In genomic region chr12:49864817-49865090, GRCh38 we compare ENCODE assay signal across 20 cellular contexts.
"Had no signal": no experiment of that assay in that cellular context is flagged by ENCODE, and none has a peak within 500 bp of the region (broad histone marks: within the 10 kb centered on the region; RNA-seq: fewer than 3 reads in every experiment).

No MANE protein-coding gene starts in this region.

- H3K9me3 ChIP-seq: adrenal gland, ascending aorta, colonic mucosa, esophagus squamous epithelium, gastrocnemius medialis, thoracic aorta, upper lobe of left lung had no signal

- DNase-seq: activated CD4-positive, alpha-beta memory T cell treated with anti-CD3 and anti-CD28 coated beads for 36 hours; activated CD4-positive, alpha-beta T cell treated with anti-CD3 and anti-CD28 coated beads for 4 hours; activated CD4-positive, CD25-positive, alpha-beta regulatory T cell; activated naive CD4-positive, alpha-beta T cell; activated T-cell treated with anti-CD3 and anti-CD28 coated beads for 4 hours; colonic mucosa; effector memory CD8-positive, alpha-beta T cell; esophagus squamous epithelium; gastrocnemius medialis; stimulated activated CD4-positive, alpha-beta T cell treated with anti-CD3 and anti-CD28 coated beads, Interleukin-4, amount 100 ng/mL, for 24 hours; stimulated activated naive CD4-positive, alpha-beta T cell treated with Interleukin-2 at 50 U/mL for 16 hours; T1000; upper lobe of left lung had no signal

- H3K4me2 ChIP-seq: smooth muscle cell had no signal

- H3K4me3 ChIP-seq: adrenal gland, ascending aorta, colonic mucosa, dorsolateral prefrontal cortex, esophagus squamous epithelium, gastrocnemius medialis, smooth muscle cell, thoracic aorta, upper lobe of left lung had no signal

- H3K27ac ChIP-seq: adrenal gland, ascending aorta, colonic mucosa, dorsolateral prefrontal cortex, esophagus squamous epithelium, gastrocnemius medialis, thoracic aorta, upper lobe of left lung had no signal

- H3K36me3 ChIP-seq: adrenal gland, ascending aorta, colonic mucosa, esophagus squamous epithelium, gastrocnemius medialis, thoracic aorta, upper lobe of left lung had no signal

- H3K27me3 ChIP-seq: adrenal gland, ascending aorta, colonic mucosa, dorsolateral prefrontal cortex, gastrocnemius medialis, upper lobe of left lung had no signal

- ATAC-seq: effector memory CD8-positive, alpha-beta T cell; gastrocnemius medialis; natural killer cell treated with Interleukin-12 subunit alpha and Interleukin-12 subunit beta and Interleukin-15 and Interleukin-18, amount 100 ng/mL, for 72 hours; sciatic nerve had no signal
